21 cellular contexts compared by ENCODE assay signal in genomic region chr11:121626507-121626875, GRCh38.
"Had no signal": no experiment of that assay in that cellular context is flagged by ENCODE, and none has a peak within 500 bp of the region (broad histone marks: within the 10 kb centered on the region; RNA-seq: fewer than 3 reads in every experiment).

No MANE protein-coding gene starts in this region.

- ATAC-seq: esophagus mucosa; stimulated activated naive B cell treated with anti-CD40 and anti-IgM and Interleukin-4, amounts not matched to agents 10 μg/mL and 1 μg/mL and 100 μg/mL, for 72 hours had no signal

- H3K4me1 ChIP-seq: adrenal gland, parathyroid adenoma had no signal

- H2AFZ ChIP-seq: parathyroid adenoma had no signal

- H3K4me2 ChIP-seq: smooth muscle cell had no signal

- H3K79me2 ChIP-seq: parathyroid adenoma had no signal

- H3K27me3 ChIP-seq: adrenal gland, sigmoid colon, testis had no signal

- H3K9ac ChIP-seq: parathyroid adenoma had no signal

- H3K9me3 ChIP-seq: adrenal gland, sigmoid colon, testis had no signal

- H3K27ac ChIP-seq: adrenal gland, coronary artery, parathyroid adenoma, testis had no signal

- H3K4me3 ChIP-seq: adrenal gland, coronary artery, sigmoid colon, smooth muscle cell, testis had no signal

- FAIRE-seq: astrocyte, frontal cortex, TTC549 had no signal

- DNase-seq: activated CD4-positive, alpha-beta T cell treated with anti-CD3 and anti-CD28 coated beads for 1 hour; activated CD4-positive, alpha-beta T cell treated with anti-CD3 and anti-CD28 coated beads, Interleukin-2, amount 50 U/mL, for 1 hour; activated naive CD4-positive, alpha-beta T cell; activated T-cell treated with anti-CD3 and anti-CD28 coated beads, Interleukin-2, amount 50 U/mL, for 1 hour; adrenal gland; cerebellar nuclear complex; glutamatergic neuron; kidney glomerular epithelial cell; naive B cell; sigmoid colon; stimulated activated CD4-positive, alpha-beta T cell treated with anti-CD3 and anti-CD28 coated beads, Interleukin-15, amount 100 ng/mL, for 24 hours; stimulated activated naive B cell treated with anti-CD40 and anti-IgM and Interleukin-4, amounts not matched to agents 10 μg/mL and 1 μg/mL and 100 μg/mL, for 72 hours; T-helper 1 cell had no signal
